In genomic region chr7:5678295-5679046, GRCh38 we compare ENCODE assay signal across 11 cellular contexts.
DNase-seq lines count a peak whose midpoint lies in the region; ATAC-seq and TF ChIP-seq lines count a peak whose summit lies in the region.
"Had no signal": no experiment of that assay in that cellular context is flagged by ENCODE, and none has a peak within 500 bp of the region (broad histone marks: within the 10 kb centered on the region; RNA-seq: fewer than 3 reads in every experiment).

No MANE protein-coding gene starts in this region.

- no peaks in the 10 kb centered on the region for H3K9me3 Mint-ChIP-seq in effector memory CD8-positive, alpha-beta T cell

- H3K4me3 ChIP-seq in rectal smooth muscle tissue (ENCODE audit: low read length), result no peak overlapping the region
- H3K4me3 ChIP-seq in tibial nerve, result no peak overlapping the region
- H3K4me3 ChIP-seq: lung had no signal

- DNase-seq in GM10266 (ENCODE audit: extremely low spot score), result no peak
- DNase-seq in OCI-M1 (lab: John Stamatoyannopoulos, UW), result peak; percentile 21
- DNase-seq in effector memory CD8-positive, alpha-beta T cell, result no peak
- no peak for DNase-seq in tibial nerve (ENCODE audit: low spot score in 2 of 2)
- no peak for DNase-seq in SW 1271 (lab: John Stamatoyannopoulos, UW)
- no peak for DNase-seq in DMS153 treated with DMSO at 0.1 percent for 48 hours (lab: John Stamatoyannopoulos, UW; ENCODE audit: unreplicated experiment)
- DNase-seq: NCI-H2029 had no signal

- no peak for TF ChIP-seq POLR2A in tibial nerve (IDR thresholded peaks at IDR 0.05)

- TF ChIP-seq CTCF in GM10266 (IDR thresholded peaks at IDR 0.05; ENCODE audit: control insufficient read depth, insufficient read depth, low read depth, missing control alignments) (peak; percentile 5), tibial nerve (IDR thresholded peaks at IDR 0.05) (no peak)

- no peaks in the 10 kb centered on the region for H3K27me3 ChIP-seq in rectal smooth muscle tissue (ENCODE audit: control insufficient read depth, insufficient read depth, low read length)
- no peaks in the 10 kb centered on the region for H3K27me3 ChIP-seq in tibial nerve

- H3K4me1 Mint-ChIP-seq in effector memory CD8-positive, alpha-beta T cell (ENCODE audit: low read depth in 2 of 2), result peaks cover 19 to 20% of the 10 kb centered on the region in 2 donors

- H3K9me3 ChIP-seq in tibial nerve, result no peaks in the 10 kb centered on the region

- 75 to 82% methylated on average over 12 of the region's 12 CpGs for WGBS in tibial nerve, 2 donors

- H3K9ac ChIP-seq in rectal smooth muscle tissue (ENCODE audit: low read length), result no peak overlapping the region

- H3K27ac Mint-ChIP-seq in effector memory CD8-positive, alpha-beta T cell, result peak overlapping the region; percentile 35 to 81
- H3K27ac Mint-ChIP-seq: activated CD8-positive, alpha-beta memory T cell treated with anti-CD3 and anti-CD28 coated beads, Interleukin-2, amount 10 ng/mL, durations not matched to agents 7 days and 5 days had no signal

- H3K36me3 Mint-ChIP-seq in effector memory CD8-positive, alpha-beta T cell (ENCODE audit: insufficient read depth), result peaks cover 15% of the 10 kb centered on the region

- TF ChIP-seq EP300 in tibial nerve (IDR thresholded peaks at IDR 0.05), result no peak

- H3K27ac ChIP-seq in rectal smooth muscle tissue (ENCODE audit: low read depth, low read length) (peak overlapping the region; percentile 77), tibial nerve (no peak overlapping the region)

- no peak for ATAC-seq in effector memory CD8-positive, alpha-beta T cell (replicated peaks)
- ATAC-seq in HG02763 (IDR thresholded peaks at IDR 0.05; ENCODE audit: unreplicated experiment), result no peak

- no peaks in the 10 kb centered on the region for H3K27me3 Mint-ChIP-seq in effector memory CD8-positive, alpha-beta T cell
- H3K27me3 Mint-ChIP-seq: activated CD8-positive, alpha-beta memory T cell treated with anti-CD3 and anti-CD28 coated beads, Interleukin-2, amount 10 ng/mL, durations not matched to agents 7 days and 5 days had no signal

- H3K4me1 ChIP-seq in rectal smooth muscle tissue (ENCODE audit: control insufficient read depth, insufficient read depth, low read length), result peaks cover 57% of the 10 kb centered on the region
- H3K4me1 ChIP-seq in tibial nerve, result peaks cover 0 to 57% (median 21%) of the 10 kb centered on the region in 4 donors

- H3K36me3 ChIP-seq in rectal smooth muscle tissue (ENCODE audit: control insufficient read depth, insufficient read depth, low read length), result no peaks in the 10 kb centered on the region
- no peaks in the 10 kb centered on the region for H3K36me3 ChIP-seq in tibial nerve

- H3K4me3 Mint-ChIP-seq in effector memory CD8-positive, alpha-beta T cell, result no peak overlapping the region
- H3K4me3 Mint-ChIP-seq: activated CD8-positive, alpha-beta memory T cell treated with anti-CD3 and anti-CD28 coated beads, Interleukin-2, amount 10 ng/mL, durations not matched to agents 7 days and 5 days had no signal
